In genomic region chr2:176960736-176961135, GRCh38 we compare ENCODE assay signal across 27 cellular contexts.
DNase-seq lines count a peak whose midpoint lies in the region; ATAC-seq and TF ChIP-seq lines count a peak whose summit lies in the region.
"Had no signal": no experiment of that assay in that cellular context is flagged by ENCODE, and none has a peak within 500 bp of the region (broad histone marks: within the 10 kb centered on the region; RNA-seq: fewer than 3 reads in every experiment).

No MANE protein-coding gene starts in this region.

- peak overlapping the region; percentile 23 for H3K4me3 ChIP-seq in KMS-11 (IDR thresholded peaks at IDR 0.05; ENCODE audit: insufficient read depth, low read depth, low read length)
- H3K4me3 ChIP-seq in adrenal gland = no peak overlapping the region
- H3K4me3 ChIP-seq: coronary artery, heart left ventricle, lower lobe of right lung, MG63, SK-N-MC had no signal

- no peaks in the 10 kb centered on the region for H3K9me3 ChIP-seq in adrenal gland (replicated peaks in 1 of 3)
- H3K9me3 ChIP-seq: Caco-2, heart left ventricle, lower lobe of right lung, MG63 had no signal

- H3K4me1 ChIP-seq in KMS-11 (ENCODE audit: low read depth, poor library complexity, severe bottlenecking) (peaks cover 53% of the 10 kb centered on the region), adrenal gland (replicated peaks in 1 of 2) (no peaks in the 10 kb centered on the region)
- H3K4me1 ChIP-seq: Caco-2, heart left ventricle, lower lobe of right lung had no signal

- no peak for ATAC-seq in GM18519 (IDR thresholded peaks at IDR 0.05; ENCODE audit: low FRiP score, unreplicated experiment)
- ATAC-seq: activated CD4-positive, alpha-beta T cell treated with anti-CD3 and anti-CD28 coated beads for 36 hours; heart left ventricle; lower lobe of right lung; sciatic nerve; stimulated activated memory B cell treated with anti-CD40 and anti-IgM and Interleukin-4, amounts not matched to agents 10 μg/mL and 1 μg/mL and 100 μg/mL, for 72 hours had no signal

- no peak for TF ChIP-seq POLR2A in adrenal gland (IDR thresholded peaks at IDR 0.05)

- H3K9ac ChIP-seq in KMS-11 = no peak overlapping the region

- H3K79me2 ChIP-seq in KMS-11 (ENCODE audit: insufficient read depth, low read depth) = no peaks in the 10 kb centered on the region

- TF ChIP-seq CTCF in KMS-11 (conservative IDR thresholded peaks at IDR 0.05; ENCODE audit: low read depth, low read length) (no peak), adrenal gland (IDR thresholded peaks at IDR 0.05) (no peak)

- H3K27me3 ChIP-seq in KMS-11 (ENCODE audit: insufficient read depth, low read depth) (no peaks in the 10 kb centered on the region), adrenal gland (no peaks in the 10 kb centered on the region)

- 23 to 41% (median 28%) methylated on average over 5 of the region's 5 CpGs for WGBS in adrenal gland, 4 donors

- intact Hi-C loops in adrenal gland (cut with DNase I) = no loop called here

- peak overlapping the region; percentile 14; the same call in 1 of the 2 replicates for H2AFZ ChIP-seq in KMS-11 (ENCODE audit: low read depth)

- H3K36me3 ChIP-seq in KMS-11 (ENCODE audit: insufficient read depth) (no peaks in the 10 kb centered on the region), adrenal gland (replicated peaks in 1 of 2) (no peaks in the 10 kb centered on the region)
- H3K36me3 ChIP-seq: heart left ventricle, lower lobe of right lung, MG63 had no signal

- H4K20me1 ChIP-seq in KMS-11 (ENCODE audit: insufficient read depth) = no peaks in the 10 kb centered on the region

- peak overlapping the region; percentile 28; the same call in 1 of the 2 replicates for H3K27ac ChIP-seq in KMS-11
- H3K27ac ChIP-seq in adrenal gland = no peak overlapping the region
- H3K27ac ChIP-seq: coronary artery, heart left ventricle, lower lobe of right lung, RWPE1, SK-N-MC had no signal

- peak overlapping the region; percentile 43 for H3K4me2 ChIP-seq in KMS-11

- DNase-seq in ELF-1 (ENCODE audit: low read depth, low spot score) (peak; percentile 27), adrenal gland (peak in 6 of 7 donors; percentile 13 to 27 (median 24)), left kidney (ENCODE audit: low read depth, low spot score) (peak; percentile 7), DMS114 treated with DMSO at 0.1 percent for 48 hours (lab: John Stamatoyannopoulos, UW; ENCODE audit: unreplicated experiment) (no peak), DMS53 treated with DMSO at 0.1 percent for 48 hours (lab: John Stamatoyannopoulos, UW; ENCODE audit: unreplicated experiment) (no peak), T-helper 1 cell (no peak)
- DNase-seq: activated CD4-positive, alpha-beta T cell treated with anti-CD3 and anti-CD28 coated beads for 36 hours; activated CD8-positive, alpha-beta memory T cell treated with anti-CD3 and anti-CD28 coated beads for 24 hours; activated T-cell treated with anti-CD3 and anti-CD28 coated beads, Interleukin-2, amount 50 U/mL, for 1 hour; Caco-2; DND-41; effector memory CD4-positive, alpha-beta T cell; erythroblast; GOT3; heart left ventricle; lower lobe of right lung; MG63; NCI-H2081; NCI-H345; stimulated activated CD4-positive, alpha-beta T cell treated with anti-CD3 and anti-CD28 coated beads, Interleukin-4, amount 100 ng/mL, for 4 hours had no signal

Comparison
In these comparisons a context has a peak if more than half of its experiments do, and no peak if none do; other contexts are left out.
1. DNase-seq: peak in ELF-1 (single experiment), adrenal gland (6 of 7) and left kidney (single experiment); none in DMS114 treated with DMSO at 0.1 percent for 48 hours (single experiment), DMS53 treated with DMSO at 0.1 percent for 48 hours (single experiment) and T-helper 1 cell (0 of 5).